ENCODE assay signal across 1 cellular context in the genomic region with DNA sequence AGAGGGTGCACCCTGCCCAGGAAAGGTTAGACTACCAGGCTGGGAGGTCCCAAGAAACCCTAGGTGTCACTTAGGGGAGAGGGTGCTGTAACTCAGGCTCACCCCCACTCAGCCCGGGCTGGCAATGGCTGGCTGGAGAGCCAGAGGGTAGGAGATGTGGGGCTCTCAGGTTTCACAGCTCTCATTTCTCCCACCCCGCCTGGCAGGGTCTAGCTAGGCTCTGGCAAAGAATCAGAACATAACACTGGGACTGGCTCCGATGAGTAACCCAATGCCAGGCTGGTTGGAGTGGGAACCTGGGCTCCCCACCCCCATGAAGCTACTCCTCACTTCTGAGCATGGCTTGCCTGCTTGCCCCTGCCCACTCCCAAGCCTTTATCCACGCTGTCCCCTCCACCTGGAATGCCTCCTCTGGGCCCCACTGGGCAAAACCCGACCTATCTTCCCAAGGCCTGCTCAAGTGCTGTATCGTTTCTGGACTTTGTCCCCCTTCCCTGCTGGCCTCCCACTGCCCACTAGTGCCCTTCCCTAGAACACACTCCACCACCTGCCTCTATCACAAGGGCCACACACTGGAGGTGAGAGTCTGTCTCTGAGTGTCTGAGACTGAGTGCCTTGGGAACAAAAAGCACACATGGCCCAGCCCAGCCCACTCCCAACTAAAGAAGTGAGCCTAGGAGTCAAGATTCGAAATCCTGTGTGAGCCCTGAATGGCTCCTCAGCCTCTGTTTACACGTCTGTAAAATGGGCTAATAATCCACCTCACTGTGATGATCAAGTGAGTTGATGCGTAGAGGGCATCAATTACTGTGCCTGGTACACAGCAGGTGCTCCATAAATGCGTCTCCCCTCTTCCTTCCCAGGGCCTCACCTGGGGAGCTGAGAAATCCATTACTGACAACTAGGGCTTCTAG.
TF ChIP-seq lines count a peak whose summit lies in the region.

No MANE protein-coding gene starts in this region.

TF ChIP-seq in K562, 482 proteins besides CTCF, POLR2A, EP300 and RAD21 (continued from another document):
- TF ChIP-seq, protein P1, sequence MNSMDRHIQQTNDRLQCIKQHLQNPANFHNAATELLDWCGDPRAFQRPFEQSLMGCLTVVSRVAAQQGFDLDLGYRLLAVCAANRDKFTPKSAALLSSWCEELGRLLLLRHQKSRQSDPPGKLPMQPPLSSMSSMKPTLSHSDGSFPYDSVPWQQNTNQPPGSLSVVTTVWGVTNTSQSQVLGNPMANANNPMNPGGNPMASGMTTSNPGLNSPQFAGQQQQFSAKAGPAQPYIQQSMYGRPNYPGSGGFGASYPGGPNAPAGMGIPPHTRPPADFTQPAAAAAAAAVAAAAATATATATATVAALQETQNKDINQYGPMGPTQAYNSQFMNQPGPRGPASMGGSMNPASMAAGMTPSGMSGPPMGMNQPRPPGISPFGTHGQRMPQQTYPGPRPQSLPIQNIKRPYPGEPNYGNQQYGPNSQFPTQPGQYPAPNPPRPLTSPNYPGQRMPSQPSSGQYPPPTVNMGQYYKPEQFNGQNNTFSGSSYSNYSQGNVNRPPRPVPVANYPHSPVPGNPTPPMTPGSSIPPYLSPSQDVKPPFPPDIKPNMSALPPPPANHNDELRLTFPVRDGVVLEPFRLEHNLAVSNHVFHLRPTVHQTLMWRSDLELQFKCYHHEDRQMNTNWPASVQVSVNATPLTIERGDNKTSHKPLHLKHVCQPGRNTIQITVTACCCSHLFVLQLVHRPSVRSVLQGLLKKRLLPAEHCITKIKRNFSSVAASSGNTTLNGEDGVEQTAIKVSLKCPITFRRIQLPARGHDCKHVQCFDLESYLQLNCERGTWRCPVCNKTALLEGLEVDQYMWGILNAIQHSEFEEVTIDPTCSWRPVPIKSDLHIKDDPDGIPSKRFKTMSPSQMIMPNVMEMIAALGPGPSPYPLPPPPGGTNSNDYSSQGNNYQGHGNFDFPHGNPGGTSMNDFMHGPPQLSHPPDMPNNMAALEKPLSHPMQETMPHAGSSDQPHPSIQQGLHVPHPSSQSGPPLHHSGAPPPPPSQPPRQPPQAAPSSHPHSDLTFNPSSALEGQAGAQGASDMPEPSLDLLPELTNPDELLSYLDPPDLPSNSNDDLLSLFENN (IDR thresholded peaks at IDR 0.05; ENCODE audit: low read depth in 2 of 2, low read length in 2 of 2), result no peak
- TF ChIP-seq SP1 (CRISPR knock-in tag; IDR thresholded peaks at IDR 0.05), result no peak
- TF ChIP-seq, protein P2, sequence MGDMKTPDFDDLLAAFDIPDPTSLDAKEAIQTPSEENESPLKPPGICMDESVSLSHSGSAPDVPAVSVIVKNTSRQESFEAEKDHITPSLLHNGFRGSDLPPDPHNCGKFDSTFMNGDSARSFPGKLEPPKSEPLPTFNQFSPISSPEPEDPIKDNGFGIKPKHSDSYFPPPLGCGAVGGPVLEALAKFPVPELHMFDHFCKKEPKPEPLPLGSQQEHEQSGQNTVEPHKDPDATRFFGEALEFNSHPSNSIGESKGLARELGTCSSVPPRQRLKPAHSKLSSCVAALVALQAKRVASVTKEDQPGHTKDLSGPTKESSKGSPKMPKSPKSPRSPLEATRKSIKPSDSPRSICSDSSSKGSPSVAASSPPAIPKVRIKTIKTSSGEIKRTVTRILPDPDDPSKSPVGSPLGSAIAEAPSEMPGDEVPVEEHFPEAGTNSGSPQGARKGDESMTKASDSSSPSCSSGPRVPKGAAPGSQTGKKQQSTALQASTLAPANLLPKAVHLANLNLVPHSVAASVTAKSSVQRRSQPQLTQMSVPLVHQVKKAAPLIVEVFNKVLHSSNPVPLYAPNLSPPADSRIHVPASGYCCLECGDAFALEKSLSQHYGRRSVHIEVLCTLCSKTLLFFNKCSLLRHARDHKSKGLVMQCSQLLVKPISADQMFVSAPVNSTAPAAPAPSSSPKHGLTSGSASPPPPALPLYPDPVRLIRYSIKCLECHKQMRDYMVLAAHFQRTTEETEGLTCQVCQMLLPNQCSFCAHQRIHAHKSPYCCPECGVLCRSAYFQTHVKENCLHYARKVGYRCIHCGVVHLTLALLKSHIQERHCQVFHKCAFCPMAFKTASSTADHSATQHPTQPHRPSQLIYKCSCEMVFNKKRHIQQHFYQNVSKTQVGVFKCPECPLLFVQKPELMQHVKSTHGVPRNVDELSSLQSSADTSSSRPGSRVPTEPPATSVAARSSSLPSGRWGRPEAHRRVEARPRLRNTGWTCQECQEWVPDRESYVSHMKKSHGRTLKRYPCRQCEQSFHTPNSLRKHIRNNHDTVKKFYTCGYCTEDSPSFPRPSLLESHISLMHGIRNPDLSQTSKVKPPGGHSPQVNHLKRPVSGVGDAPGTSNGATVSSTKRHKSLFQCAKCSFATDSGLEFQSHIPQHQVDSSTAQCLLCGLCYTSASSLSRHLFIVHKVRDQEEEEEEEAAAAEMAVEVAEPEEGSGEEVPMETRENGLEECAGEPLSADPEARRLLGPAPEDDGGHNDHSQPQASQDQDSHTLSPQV (IDR thresholded peaks at IDR 0.05), result 0 out of 2 replicates have a peak, but pooled peaks have one; percentile 5
- no peak for TF ChIP-seq HMG20B (CRISPR knock-in tag; IDR thresholded peaks at IDR 0.05)
- peak in 1 of 2 experiments; percentile 57; a peak in 1 of 4 replicates for TF ChIP-seq RCOR1 (IDR thresholded peaks at IDR 0.05; ENCODE audit: borderline replicate concordance in 1 of 2, low read depth in 2 of 2, low read length in 2 of 2)
- TF ChIP-seq PURB (CRISPR knock-in tag; IDR thresholded peaks at IDR 0.05; ENCODE audit: low read depth), result no peak
- TF ChIP-seq RB1 (IDR thresholded peaks at IDR 0.05; ENCODE audit: low read depth), result no peak
- TF ChIP-seq CEBPB (tag; IDR thresholded peaks at IDR 0.05), result no peak
- TF ChIP-seq RBM39 (optimal IDR thresholded peaks at IDR 0.05; ENCODE audit: low read depth, low read length), result no peak
- peak; percentile 72 to 85; a peak in 3 of 4 replicates for TF ChIP-seq KDM1A (IDR thresholded peaks at IDR 0.05)
- peak; percentile 87 for TF ChIP-seq ZKSCAN8 (CRISPR knock-in tag; IDR thresholded peaks at IDR 0.05)
- TF ChIP-seq TBL1XR1 (IDR thresholded peaks at IDR 0.05; ENCODE audit: low read length in 2 of 2), result no peak
- TF ChIP-seq SMARCA5 (IDR thresholded peaks at IDR 0.05), result peak; percentile 71; the same call in 1 of the 2 replicates
- no peak for TF ChIP-seq ZNF445 (CRISPR knock-in tag; IDR thresholded peaks at IDR 0.05; ENCODE audit: low read depth)
- no peak for TF ChIP-seq SIX5 (IDR thresholded peaks at IDR 0.05; ENCODE audit: borderline replicate concordance in 1 of 2, insufficient read depth in 1 of 2, low read depth in 1 of 2, low read length in 2 of 2)
- TF ChIP-seq ZNF347 (CRISPR knock-in tag; IDR thresholded peaks at IDR 0.05; ENCODE audit: low read depth), result no peak
- TF ChIP-seq FOSL1 (tag; conservative IDR thresholded peaks at IDR 0.05), result no peak
- TF ChIP-seq, protein P3, sequence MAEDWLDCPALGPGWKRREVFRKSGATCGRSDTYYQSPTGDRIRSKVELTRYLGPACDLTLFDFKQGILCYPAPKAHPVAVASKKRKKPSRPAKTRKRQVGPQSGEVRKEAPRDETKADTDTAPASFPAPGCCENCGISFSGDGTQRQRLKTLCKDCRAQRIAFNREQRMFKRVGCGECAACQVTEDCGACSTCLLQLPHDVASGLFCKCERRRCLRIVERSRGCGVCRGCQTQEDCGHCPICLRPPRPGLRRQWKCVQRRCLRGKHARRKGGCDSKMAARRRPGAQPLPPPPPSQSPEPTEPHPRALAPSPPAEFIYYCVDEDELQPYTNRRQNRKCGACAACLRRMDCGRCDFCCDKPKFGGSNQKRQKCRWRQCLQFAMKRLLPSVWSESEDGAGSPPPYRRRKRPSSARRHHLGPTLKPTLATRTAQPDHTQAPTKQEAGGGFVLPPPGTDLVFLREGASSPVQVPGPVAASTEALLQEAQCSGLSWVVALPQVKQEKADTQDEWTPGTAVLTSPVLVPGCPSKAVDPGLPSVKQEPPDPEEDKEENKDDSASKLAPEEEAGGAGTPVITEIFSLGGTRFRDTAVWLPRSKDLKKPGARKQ (CRISPR knock-in tag; IDR thresholded peaks at IDR 0.05), result no peak
- no peak for TF ChIP-seq CEBPG (CRISPR knock-in tag; IDR thresholded peaks at IDR 0.05)
- no peak for TF ChIP-seq CEBPG (tag; conservative IDR thresholded peaks at IDR 0.05 in 1 of 2, IDR thresholded peaks at IDR 0.05 in 1 of 2)
- no peak for TF ChIP-seq ZNF436 (CRISPR knock-in tag; IDR thresholded peaks at IDR 0.05)
- no peak for TF ChIP-seq MTA2 (IDR thresholded peaks at IDR 0.05; ENCODE audit: low read depth)
- no peak for TF ChIP-seq FOXK2 (conservative IDR thresholded peaks at IDR 0.05 in 1 of 2, IDR thresholded peaks at IDR 0.05 in 1 of 2; ENCODE audit: low read depth in 2 of 2)
- TF ChIP-seq CHD1 (IDR thresholded peaks at IDR 0.05; ENCODE audit: low read length), result no peak
- TF ChIP-seq RHOXF2B (CRISPR knock-in tag; conservative IDR thresholded peaks at IDR 0.05), result no peak
- no peak for TF ChIP-seq DIDO1 (tag; IDR thresholded peaks at IDR 0.05; ENCODE audit: low read depth)
- TF ChIP-seq, protein P4, sequence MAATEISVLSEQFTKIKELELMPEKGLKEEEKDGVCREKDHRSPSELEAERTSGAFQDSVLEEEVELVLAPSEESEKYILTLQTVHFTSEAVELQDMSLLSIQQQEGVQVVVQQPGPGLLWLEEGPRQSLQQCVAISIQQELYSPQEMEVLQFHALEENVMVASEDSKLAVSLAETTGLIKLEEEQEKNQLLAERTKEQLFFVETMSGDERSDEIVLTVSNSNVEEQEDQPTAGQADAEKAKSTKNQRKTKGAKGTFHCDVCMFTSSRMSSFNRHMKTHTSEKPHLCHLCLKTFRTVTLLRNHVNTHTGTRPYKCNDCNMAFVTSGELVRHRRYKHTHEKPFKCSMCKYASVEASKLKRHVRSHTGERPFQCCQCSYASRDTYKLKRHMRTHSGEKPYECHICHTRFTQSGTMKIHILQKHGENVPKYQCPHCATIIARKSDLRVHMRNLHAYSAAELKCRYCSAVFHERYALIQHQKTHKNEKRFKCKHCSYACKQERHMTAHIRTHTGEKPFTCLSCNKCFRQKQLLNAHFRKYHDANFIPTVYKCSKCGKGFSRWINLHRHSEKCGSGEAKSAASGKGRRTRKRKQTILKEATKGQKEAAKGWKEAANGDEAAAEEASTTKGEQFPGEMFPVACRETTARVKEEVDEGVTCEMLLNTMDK (IDR thresholded peaks at IDR 0.05; ENCODE audit: borderline replicate concordance, insufficient read depth, low read depth, low read length, poor library complexity, severe bottlenecking), result no peak
- TF ChIP-seq MTF1 (CRISPR knock-in tag; IDR thresholded peaks at IDR 0.05; ENCODE audit: borderline replicate concordance), result no peak
- TF ChIP-seq, protein P5, sequence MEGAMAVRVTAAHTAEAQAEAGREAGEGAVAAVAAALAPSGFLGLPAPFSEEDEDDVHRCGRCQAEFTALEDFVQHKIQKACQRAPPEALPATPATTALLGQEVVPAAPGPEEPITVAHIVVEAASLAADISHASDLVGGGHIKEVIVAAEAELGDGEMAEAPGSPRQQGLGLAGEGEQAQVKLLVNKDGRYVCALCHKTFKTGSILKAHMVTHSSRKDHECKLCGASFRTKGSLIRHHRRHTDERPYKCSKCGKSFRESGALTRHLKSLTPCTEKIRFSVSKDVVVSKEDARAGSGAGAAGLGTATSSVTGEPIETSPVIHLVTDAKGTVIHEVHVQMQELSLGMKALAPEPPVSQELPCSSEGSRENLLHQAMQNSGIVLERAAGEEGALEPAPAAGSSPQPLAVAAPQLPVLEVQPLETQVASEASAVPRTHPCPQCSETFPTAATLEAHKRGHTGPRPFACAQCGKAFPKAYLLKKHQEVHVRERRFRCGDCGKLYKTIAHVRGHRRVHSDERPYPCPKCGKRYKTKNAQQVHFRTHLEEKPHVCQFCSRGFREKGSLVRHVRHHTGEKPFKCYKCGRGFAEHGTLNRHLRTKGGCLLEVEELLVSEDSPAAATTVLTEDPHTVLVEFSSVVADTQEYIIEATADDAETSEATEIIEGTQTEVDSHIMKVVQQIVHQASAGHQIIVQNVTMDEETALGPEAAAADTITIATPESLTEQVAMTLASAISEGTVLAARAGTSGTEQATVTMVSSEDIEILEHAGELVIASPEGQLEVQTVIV (CRISPR knock-in tag; IDR thresholded peaks at IDR 0.05; ENCODE audit: borderline replicate concordance), result no peak
- TF ChIP-seq ERF (CRISPR knock-in tag; IDR thresholded peaks at IDR 0.05), result no peak
- TF ChIP-seq TAF1 (IDR thresholded peaks at IDR 0.05; ENCODE audit: control insufficient read depth, extremely low read depth, insufficient read depth, low read length, severe bottlenecking), result no peak
- TF ChIP-seq ZBTB7A (IDR thresholded peaks at IDR 0.05; ENCODE audit: borderline replicate concordance, control insufficient read depth, low read depth, low read length), result no peak
- no peak for TF ChIP-seq ELF4 (CRISPR knock-in tag; IDR thresholded peaks at IDR 0.05)
- no peak for TF ChIP-seq ZFP30 (CRISPR knock-in tag; IDR thresholded peaks at IDR 0.05; ENCODE audit: borderline replicate concordance)
- no peak for TF ChIP-seq KAT7 (CRISPR knock-in tag; IDR thresholded peaks at IDR 0.05; ENCODE audit: borderline replicate concordance)
- TF ChIP-seq, protein P6, sequence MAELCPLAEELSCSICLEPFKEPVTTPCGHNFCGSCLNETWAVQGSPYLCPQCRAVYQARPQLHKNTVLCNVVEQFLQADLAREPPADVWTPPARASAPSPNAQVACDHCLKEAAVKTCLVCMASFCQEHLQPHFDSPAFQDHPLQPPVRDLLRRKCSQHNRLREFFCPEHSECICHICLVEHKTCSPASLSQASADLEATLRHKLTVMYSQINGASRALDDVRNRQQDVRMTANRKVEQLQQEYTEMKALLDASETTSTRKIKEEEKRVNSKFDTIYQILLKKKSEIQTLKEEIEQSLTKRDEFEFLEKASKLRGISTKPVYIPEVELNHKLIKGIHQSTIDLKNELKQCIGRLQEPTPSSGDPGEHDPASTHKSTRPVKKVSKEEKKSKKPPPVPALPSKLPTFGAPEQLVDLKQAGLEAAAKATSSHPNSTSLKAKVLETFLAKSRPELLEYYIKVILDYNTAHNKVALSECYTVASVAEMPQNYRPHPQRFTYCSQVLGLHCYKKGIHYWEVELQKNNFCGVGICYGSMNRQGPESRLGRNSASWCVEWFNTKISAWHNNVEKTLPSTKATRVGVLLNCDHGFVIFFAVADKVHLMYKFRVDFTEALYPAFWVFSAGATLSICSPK (IDR thresholded peaks at IDR 0.05; ENCODE audit: borderline replicate concordance), result no peak
- TF ChIP-seq ZNF408 (CRISPR knock-in tag; IDR thresholded peaks at IDR 0.05; ENCODE audit: low read depth), result no peak
- no peak for TF ChIP-seq PHF20 (IDR thresholded peaks at IDR 0.05; ENCODE audit: partially characterized antibody)
- TF ChIP-seq SOX6 (IDR thresholded peaks at IDR 0.05), result no peak
- TF ChIP-seq HDAC2 (IDR thresholded peaks at IDR 0.05), result 0 out of 2 replicates have a peak, but pooled peaks have one; percentile 34
- TF ChIP-seq YBX1 (IDR thresholded peaks at IDR 0.05), result no peak
- TF ChIP-seq ZNF766 (CRISPR knock-in tag; conservative IDR thresholded peaks at IDR 0.05), result no peak
- no peak for TF ChIP-seq NFE2 (IDR thresholded peaks at IDR 0.05; ENCODE audit: low read depth)
- TF ChIP-seq RBFOX2 (IDR thresholded peaks at IDR 0.05; ENCODE audit: low read depth, low read length), result peak; percentile 35
- no peak for TF ChIP-seq HDAC1 (IDR thresholded peaks at IDR 0.05)
